Comparison of ENCODE assay signal across 21 cellular contexts in genomic region chr10:28296023-28296422, GRCh38. TPM values are rescaled to one million over a fixed set of nuclear protein-coding genes. Genes with fewer than 3 reads are reported as not detected.
DNase-seq lines count a peak whose midpoint lies in the region; ATAC-seq and TF ChIP-seq lines count a peak whose summit lies in the region.
"Had no signal": no experiment of that assay in that cellular context is flagged by ENCODE, and none has a peak within 500 bp of the region (broad histone marks: within the 10 kb centered on the region; RNA-seq: fewer than 3 reads in every experiment).

No MANE protein-coding gene starts in this region.

- CTCF ChIA-PET in MCF 10A (lab: Yijun Ruan, JAX): interaction anchor here (0.6 to 2.3 kb wide), 3 partner anchors 33 to 744 kb away, joined by 3 to 7 read pairs (median 4); no protein-coding TSS in a partner anchor
- CTCF ChIA-PET in activated CD8-positive, alpha-beta memory T cell treated with anti-CD3 and anti-CD28 coated beads, Interleukin-2, amount 10 ng/mL, durations not matched to agents 7 days and 5 days (lab: Charles Lee): interaction anchor here (1.1 to 10.0 kb wide), 4 partner anchors 78 to 98 kb away, joined by 3 to 111 read pairs (median 4); no protein-coding TSS in a partner anchor

- H3K36me3 ChIP-seq in breast epithelium (no peaks in the 10 kb centered on the region), esophagus muscularis mucosa (no peaks in the 10 kb centered on the region), uterus (no peaks in the 10 kb centered on the region)
- H3K36me3 ChIP-seq: prostate gland had no signal

- peaks cover 5% of the 10 kb centered on the region for H3K36me3 Mint-ChIP-seq in MCF 10A (ENCODE audit: insufficient read depth, unreplicated experiment)
- H3K36me3 Mint-ChIP-seq in activated CD8-positive, alpha-beta memory T cell treated with anti-CD3 and anti-CD28 coated beads, Interleukin-2, amount 10 ng/mL, durations not matched to agents 7 days and 5 days: no peaks in the 10 kb centered on the region
- H3K36me3 Mint-ChIP-seq: natural killer cell treated with Interleukin-12 subunit alpha and Interleukin-12 subunit beta and Interleukin-15 and Interleukin-18, amount 100 ng/mL, for 72 hours had no signal

- H3K9me3 Mint-ChIP-seq in MCF 10A (ENCODE audit: unreplicated experiment): no peaks in the 10 kb centered on the region
- no peaks in the 10 kb centered on the region for H3K9me3 Mint-ChIP-seq in activated CD8-positive, alpha-beta memory T cell treated with anti-CD3 and anti-CD28 coated beads, Interleukin-2, amount 10 ng/mL, durations not matched to agents 7 days and 5 days (ENCODE audit: low read depth)
- H3K9me3 Mint-ChIP-seq: activated naive CD8-positive, alpha-beta T cell treated with anti-CD3 and anti-CD28 coated beads, Interleukin-2, amount 10 ng/mL, durations not matched to agents 7 days and 5 days; H9; natural killer cell treated with Interleukin-12 subunit alpha and Interleukin-12 subunit beta and Interleukin-15 and Interleukin-18, amount 100 ng/mL, for 72 hours had no signal

- H3K27me3 ChIP-seq in breast epithelium: no peaks in the 10 kb centered on the region
- H3K27me3 ChIP-seq in esophagus muscularis mucosa: no peaks in the 10 kb centered on the region
- no peaks in the 10 kb centered on the region for H3K27me3 ChIP-seq in uterus

- ATAC-seq in omental fat pad (ENCODE audit: low FRiP score) (peak; percentile 32), GM18870 (IDR thresholded peaks at IDR 0.05; ENCODE audit: unreplicated experiment) (no peak)
- ATAC-seq in activated CD8-positive, alpha-beta memory T cell treated with anti-CD3 and anti-CD28 coated beads, Interleukin-2, amount 10 ng/mL, durations not matched to agents 7 days and 5 days: no peak
- ATAC-seq: esophagus mucosa; natural killer cell treated with Interleukin-12 subunit alpha and Interleukin-12 subunit beta and Interleukin-15 and Interleukin-18, amount 100 ng/mL, for 72 hours; Right ventricle myocardium inferior had no signal

- WGBS in esophagus muscularis mucosa: 55% methylated on average over 1 of the region's 1 CpG
- WGBS in lower leg skin, 2 donors: 40 to 46% methylated on average over 1 of the region's 1 CpG

- H3K4me3 ChIP-seq in breast epithelium: no peak overlapping the region
- no peak overlapping the region for H3K4me3 ChIP-seq in esophagus muscularis mucosa
- H3K4me3 ChIP-seq in uterus: no peak overlapping the region
- H3K4me3 ChIP-seq in lower leg skin (ENCODE audit: low read depth, poor library complexity, severe bottlenecking): no peak overlapping the region
- H3K4me3 ChIP-seq: prostate gland had no signal

- TF ChIP-seq EP300 in esophagus muscularis mucosa (IDR thresholded peaks at IDR 0.05): no peak

- H3K9me3 ChIP-seq in breast epithelium (no peaks in the 10 kb centered on the region), esophagus muscularis mucosa (no peaks in the 10 kb centered on the region), uterus (no peaks in the 10 kb centered on the region)
- H3K9me3 ChIP-seq: prostate gland had no signal

- no peak for DNase-seq in MCF 10A (ENCODE audit: unreplicated experiment)
- DNase-seq in breast epithelium (ENCODE audit: low spot score in 2 of 2): no peak
- no peak for DNase-seq in esophagus muscularis mucosa (ENCODE audit: extremely low spot score)
- DNase-seq in omental fat pad (ENCODE audit: low spot score): no peak
- DNase-seq in uterus: no peak
- DNase-seq in activated CD8-positive, alpha-beta memory T cell treated with anti-CD3 and anti-CD28 coated beads, Interleukin-2, amount 10 ng/mL, durations not matched to agents 7 days and 5 days: no peak
- DNase-seq in lower leg skin (ENCODE audit: low spot score in 2 of 2): no peak
- DNase-seq: ACHN; activated naive CD8-positive, alpha-beta T cell treated with anti-CD3 and anti-CD28 coated beads, Interleukin-2, amount 10 ng/mL, durations not matched to agents 7 days and 5 days; H9; Kasumi-1; left ventricle myocardium superior; NCI-H1105; NCI-H524 treated with DMSO at 0.1 percent for 48 hours; substantia nigra had no signal

- intact Hi-C loops in MCF 10A (cut with micrococcal nuclease): no loop called here
- intact Hi-C loops in breast epithelium (cut with DNase I; ENCODE audit: low total_unique reads): no loop called here
- intact Hi-C loops in esophagus muscularis mucosa (cut with DNase I): no loop called here
- intact Hi-C loops in uterus (cut with DNase I; ENCODE audit: low total_unique reads): no loop called here
- intact Hi-C loops in lower leg skin (cut with DNase I; ENCODE audit: low total_unique reads): no loop called here

- peak overlapping the region; percentile 39 for H3K27ac Mint-ChIP-seq in MCF 10A (ENCODE audit: low read depth, unreplicated experiment)
- no peak overlapping the region for H3K27ac Mint-ChIP-seq in activated CD8-positive, alpha-beta memory T cell treated with anti-CD3 and anti-CD28 coated beads, Interleukin-2, amount 10 ng/mL, durations not matched to agents 7 days and 5 days
- H3K27ac Mint-ChIP-seq: activated naive CD8-positive, alpha-beta T cell treated with anti-CD3 and anti-CD28 coated beads, Interleukin-2, amount 10 ng/mL, durations not matched to agents 7 days and 5 days had no signal

- TF ChIP-seq CTCF in MCF 10A (IDR thresholded peaks at IDR 0.05; ENCODE audit: unreplicated experiment) (no peak), breast epithelium (IDR thresholded peaks at IDR 0.05) (no peak), esophagus muscularis mucosa (IDR thresholded peaks at IDR 0.05) (no peak), omental fat pad (IDR thresholded peaks at IDR 0.05) (no peak), uterus (IDR thresholded peaks at IDR 0.05) (no peak), lower leg skin (IDR thresholded peaks at IDR 0.05) (no peak)

- H3K4me3 Mint-ChIP-seq in MCF 10A (ENCODE audit: unreplicated experiment): no peak overlapping the region
- no peak overlapping the region for H3K4me3 Mint-ChIP-seq in activated CD8-positive, alpha-beta memory T cell treated with anti-CD3 and anti-CD28 coated beads, Interleukin-2, amount 10 ng/mL, durations not matched to agents 7 days and 5 days
- H3K4me3 Mint-ChIP-seq: activated naive CD8-positive, alpha-beta T cell treated with anti-CD3 and anti-CD28 coated beads, Interleukin-2, amount 10 ng/mL, durations not matched to agents 7 days and 5 days; H9; natural killer cell treated with Interleukin-12 subunit alpha and Interleukin-12 subunit beta and Interleukin-15 and Interleukin-18, amount 100 ng/mL, for 72 hours had no signal

- TF ChIP-seq POLR2A in breast epithelium (IDR thresholded peaks at IDR 0.05) (no peak), esophagus muscularis mucosa (IDR thresholded peaks at IDR 0.05; ENCODE audit: low read depth) (no peak), uterus (IDR thresholded peaks at IDR 0.05) (no peak), lower leg skin (IDR thresholded peaks at IDR 0.05) (no peak)

- H3K27me3 Mint-ChIP-seq in MCF 10A (ENCODE audit: insufficient read depth, unreplicated experiment): no peaks in the 10 kb centered on the region
- H3K27me3 Mint-ChIP-seq in activated CD8-positive, alpha-beta memory T cell treated with anti-CD3 and anti-CD28 coated beads, Interleukin-2, amount 10 ng/mL, durations not matched to agents 7 days and 5 days: peaks cover 3% of the 10 kb centered on the region
- H3K27me3 Mint-ChIP-seq: activated naive CD8-positive, alpha-beta T cell treated with anti-CD3 and anti-CD28 coated beads, Interleukin-2, amount 10 ng/mL, durations not matched to agents 7 days and 5 days; natural killer cell treated with Interleukin-12 subunit alpha and Interleukin-12 subunit beta and Interleukin-15 and Interleukin-18, amount 100 ng/mL, for 72 hours had no signal

- peak overlapping the region in 1 of 2 donors; percentile 24 for H3K27ac ChIP-seq in breast epithelium
- peak overlapping the region; percentile 67 to 75 (median 74) for H3K27ac ChIP-seq in esophagus muscularis mucosa (replicated peaks in 1 of 4)
- H3K27ac ChIP-seq in uterus: peak overlapping the region; percentile 27 to 35
- H3K27ac ChIP-seq: C4-2B, prostate gland had no signal

- POLR2A ChIA-PET in MCF 10A (lab: Yijun Ruan, JAX): interaction anchor here (0.9 kb wide), 1 partner anchor 84 kb away, joined by 4 read pairs; no protein-coding TSS in a partner anchor

- H3K4me1 Mint-ChIP-seq in MCF 10A (ENCODE audit: insufficient read depth, unreplicated experiment): peaks cover 18% of the 10 kb centered on the region
- H3K4me1 Mint-ChIP-seq in activated CD8-positive, alpha-beta memory T cell treated with anti-CD3 and anti-CD28 coated beads, Interleukin-2, amount 10 ng/mL, durations not matched to agents 7 days and 5 days: peaks cover 16% of the 10 kb centered on the region

- no TSS peak for BruUV-seq in MCF 10A (replicated peaks; lab: Mats Ljungman, UMichigan)

- H3K4me1 ChIP-seq in breast epithelium (no peaks in the 10 kb centered on the region), esophagus muscularis mucosa (peaks cover 10 to 84% (median 80%) of the 10 kb centered on the region in 4 donors), uterus (peaks cover 0 to 5% of the 10 kb centered on the region in 2 donors)
- H3K4me1 ChIP-seq: prostate gland had no signal

RNA-seq across cellular contexts. Expression of gene MPP7, which starts 6.8 kb away (rescaled TPM):
- total RNA-seq in MCF 10A (2022): 4.1 and 5.4 TPM in 2 replicates
- total RNA-seq in breast epithelium: 10 to 100 TPM in 2 of 3 donors, 1 to 10 TPM in 1; 2.9 to 20.3 (median 18.0) TPM
- 10 to 100 TPM; 30.3 to 59.1 (median 49.3) TPM for total RNA-seq in esophagus muscularis mucosa
- 10 to 100 TPM in 1 of 4 donors, 1 to 10 TPM in 3; 4.4 to 10.7 (median 5.9) TPM for total RNA-seq in omental fat pad
- total RNA-seq in uterus: 10 to 100 TPM in 2 of 4 donors, 1 to 10 TPM in 2; 3.6 to 18.0 (median 13.1) TPM
- total RNA-seq in activated CD8-positive, alpha-beta memory T cell treated with anti-CD3 and anti-CD28 coated beads, Interleukin-2, amount 10 ng/mL, durations not matched to agents 7 days and 5 days: 1 to 10 TPM; 1.4 to 3.7 TPM
- 10 to 100 TPM; 48.2 to 66.7 (median 59.0) TPM for total RNA-seq in lower leg skin
